13 cellular contexts compared by ENCODE assay signal in the genomic region with DNA sequence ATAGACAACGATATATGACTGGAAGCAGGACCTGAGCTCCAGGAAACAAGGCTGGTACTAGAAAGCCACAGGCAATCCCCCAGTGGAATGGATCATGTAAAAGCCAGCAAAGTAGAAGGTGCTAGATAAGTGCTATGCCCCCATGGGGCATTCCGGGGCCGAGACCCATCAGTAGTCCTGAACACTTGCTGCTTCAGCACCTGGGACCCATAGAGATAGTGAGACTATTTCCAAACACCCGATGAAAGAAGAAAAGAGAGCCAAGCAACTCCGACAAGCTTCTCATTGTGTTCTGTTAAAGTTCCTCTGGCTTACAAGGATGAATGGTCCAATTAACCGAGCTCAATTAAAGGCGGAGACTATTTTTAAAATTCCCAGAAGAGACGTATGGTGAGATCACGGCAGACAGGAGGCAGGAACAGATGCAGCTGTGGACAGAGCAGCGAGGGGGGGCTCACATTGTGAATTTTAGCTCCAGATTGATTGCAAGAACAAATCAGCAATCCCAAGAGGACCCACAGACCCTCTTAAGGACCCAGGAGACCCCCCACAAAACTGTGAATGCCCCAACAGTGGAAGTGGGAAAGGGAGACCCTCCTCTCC.
DNase-seq lines count a peak whose midpoint lies in the region; ATAC-seq and TF ChIP-seq lines count a peak whose summit lies in the region.
"Had no signal": no experiment of that assay in that cellular context is flagged by ENCODE, and none has a peak within 500 bp of the region (broad histone marks: within the 10 kb centered on the region; RNA-seq: fewer than 3 reads in every experiment).

No MANE protein-coding gene starts in this region.

- H3K9me2 ChIP-seq in GM23248 (ENCODE audit: insufficient read depth) = no peaks in the 10 kb centered on the region

- H3K9me3 ChIP-seq in GM23248 (ENCODE audit: low read depth) = no peaks in the 10 kb centered on the region
- H3K9me3 ChIP-seq in mammary epithelial cell (replicated peaks; ENCODE audit: insufficient read depth, low read length) = no peaks in the 10 kb centered on the region
- H3K9me3 ChIP-seq in sigmoid colon = no peaks in the 10 kb centered on the region
- H3K9me3 ChIP-seq: Caco-2 had no signal

- H3K4me3 Mint-ChIP-seq in activated naive CD8-positive, alpha-beta T cell treated with anti-CD3 and anti-CD28 coated beads, Interleukin-2, amount 50 U/mL, for 24 hours = no peak overlapping the region
- H3K4me3 Mint-ChIP-seq: activated CD4-positive, alpha-beta memory T cell treated with anti-CD3 and anti-CD28 coated beads for 36 hours; natural killer cell had no signal

- no TSS peak for BruUV-seq in mammary epithelial cell (replicated peaks; lab: Mats Ljungman, UMichigan)

- no peaks in the 10 kb centered on the region for H3K4me1 Mint-ChIP-seq in activated naive CD8-positive, alpha-beta T cell treated with anti-CD3 and anti-CD28 coated beads, Interleukin-2, amount 50 U/mL, for 24 hours
- H3K4me1 Mint-ChIP-seq: natural killer cell had no signal

- no peaks in the 10 kb centered on the region for H3K79me2 ChIP-seq in GM23248 (ENCODE audit: insufficient read depth)
- no peaks in the 10 kb centered on the region for H3K79me2 ChIP-seq in mammary epithelial cell (ENCODE audit: insufficient read depth, low read length)

- dilution Hi-C loops in mammary epithelial cell (cut with HindIII; ENCODE audit: low sequenced_read_pairs) = no loop called here

- TF ChIP-seq POLR2A in sigmoid colon (IDR thresholded peaks at IDR 0.05) = no peak
- TF ChIP-seq POLR2A in GM18505 (IDR thresholded peaks at IDR 0.05; ENCODE audit: borderline replicate concordance, extremely low read depth, insufficient read depth, insufficient read length) = no peak

- H3K27me3 Mint-ChIP-seq in activated naive CD8-positive, alpha-beta T cell treated with anti-CD3 and anti-CD28 coated beads, Interleukin-2, amount 50 U/mL, for 24 hours = no peaks in the 10 kb centered on the region
- H3K27me3 Mint-ChIP-seq: activated CD4-positive, alpha-beta memory T cell treated with anti-CD3 and anti-CD28 coated beads for 36 hours had no signal

- H3K4me1 ChIP-seq in GM23248 (ENCODE audit: insufficient read depth) (peaks cover 6% of the 10 kb centered on the region; the same call in 1 of the 2 replicates), mammary epithelial cell (ENCODE audit: insufficient read depth, low read length) (peaks cover 10% of the 10 kb centered on the region), sigmoid colon (peaks cover 0 to 16% (median 13%) of the 10 kb centered on the region in 4 donors)
- H3K4me1 ChIP-seq: Caco-2 had no signal

- no peak for ATAC-seq in activated naive CD8-positive, alpha-beta T cell treated with anti-CD3 and anti-CD28 coated beads, Interleukin-2, amount 50 U/mL, for 24 hours
- ATAC-seq in HG03097 (IDR thresholded peaks at IDR 0.05; ENCODE audit: low FRiP score, unreplicated experiment) (no peak), GM18505 (IDR thresholded peaks at IDR 0.05; ENCODE audit: unreplicated experiment) (no peak)
- ATAC-seq: natural killer cell had no signal

- no peaks in the 10 kb centered on the region for H3K36me3 Mint-ChIP-seq in activated naive CD8-positive, alpha-beta T cell treated with anti-CD3 and anti-CD28 coated beads, Interleukin-2, amount 50 U/mL, for 24 hours (ENCODE audit: low read depth)
- H3K36me3 Mint-ChIP-seq: activated CD4-positive, alpha-beta memory T cell treated with anti-CD3 and anti-CD28 coated beads for 36 hours; natural killer cell had no signal

- intact Hi-C loops in mammary epithelial cell (cut with micrococcal nuclease) = no loop called here
- intact Hi-C loops in sigmoid colon (cut with DNase I) = no loop called here

- in situ Hi-C loops in GM23248 (cut with MboI) = no loop called here
- in situ Hi-C loops in mammary epithelial cell (cut with MboI; ENCODE audit: low sequenced_read_pairs in 2 of 2) = no loop called here

- no peaks in the 10 kb centered on the region for H3F3A ChIP-seq in GM23248 (ENCODE audit: insufficient read depth)

- no peak overlapping the region for H3K9ac ChIP-seq in GM23248
- H3K9ac ChIP-seq in mammary epithelial cell (ENCODE audit: insufficient read depth, low read length) = no peak overlapping the region

- TF ChIP-seq EP300 in sigmoid colon (IDR thresholded peaks at IDR 0.05) = no peak

- H4K20me1 ChIP-seq in GM23248 (ENCODE audit: insufficient read depth) (no peaks in the 10 kb centered on the region), mammary epithelial cell (ENCODE audit: insufficient read depth, low read length) (no peaks in the 10 kb centered on the region)

- H3K27ac ChIP-seq in GM23248 (peak overlapping the region; percentile 35; the same call in 1 of the 2 replicates), mammary epithelial cell (ENCODE audit: insufficient read depth, low read depth, low read length) (peak overlapping the region; percentile 36), sigmoid colon (peak overlapping the region; percentile 37 to 51 (median 46))

- WGBS in GM23248 (ENCODE audit: low coverage in 1 of 2, low lambda C conversion rate in 2 of 2, missing lambda C conversion rate in 2 of 2), 2 experiments = 91 to 93% methylated on average over 10 of the region's 10 CpGs
- WGBS in mammary epithelial cell (ENCODE audit: low coverage, missing lambda C conversion rate) = 87% methylated on average over 9 of the region's 10 CpGs
- 88% methylated on average over 10 of the region's 10 CpGs for WGBS in sigmoid colon, 2 donors

- no peaks in the 10 kb centered on the region for H3K36me3 ChIP-seq in GM23248 (ENCODE audit: low read depth)
- H3K36me3 ChIP-seq in mammary epithelial cell (ENCODE audit: insufficient read depth, low read length) = no peaks in the 10 kb centered on the region
- H3K36me3 ChIP-seq in sigmoid colon = no peaks in the 10 kb centered on the region

- TF ChIP-seq CTCF in mammary epithelial cell (conservative IDR thresholded peaks at IDR 0.05 in 1 of 2, IDR thresholded peaks at IDR 0.05 in 1 of 2; ENCODE audit: extremely low read depth in 1 of 2, insufficient read depth in 1 of 2, low read depth in 1 of 2, low read length in 2 of 2) (no peak), sigmoid colon (IDR thresholded peaks at IDR 0.05) (no peak)

- H3K4me2 ChIP-seq in GM23248 (ENCODE audit: unreplicated experiment) (no peak overlapping the region), mammary epithelial cell (ENCODE audit: insufficient read depth, low read depth, low read length) (no peak overlapping the region)

- CTCF ChIA-PET in mammary epithelial cell (lab: Charles Lee; ENCODE audit: low non-redundant PET) = no interaction called here

- no peak overlapping the region for H3K27ac Mint-ChIP-seq in activated naive CD8-positive, alpha-beta T cell treated with anti-CD3 and anti-CD28 coated beads, Interleukin-2, amount 50 U/mL, for 24 hours
- H3K27ac Mint-ChIP-seq: activated CD4-positive, alpha-beta memory T cell treated with anti-CD3 and anti-CD28 coated beads for 36 hours; natural killer cell had no signal

- H3K9me3 Mint-ChIP-seq in activated naive CD8-positive, alpha-beta T cell treated with anti-CD3 and anti-CD28 coated beads, Interleukin-2, amount 50 U/mL, for 24 hours = no peaks in the 10 kb centered on the region
- H3K9me3 Mint-ChIP-seq: activated CD4-positive, alpha-beta memory T cell treated with anti-CD3 and anti-CD28 coated beads for 36 hours had no signal

- no peak for DNase-seq in GM23248
- DNase-seq in mammary epithelial cell = no peak
- peak; percentile 69 for DNase-seq in islet precursor cell
- DNase-seq in sigmoid colon = no peak
- DNase-seq in activated naive CD8-positive, alpha-beta T cell treated with anti-CD3 and anti-CD28 coated beads, Interleukin-2, amount 50 U/mL, for 24 hours = no peak
- no peak for DNase-seq in central memory CD4-positive, alpha-beta T cell
- DNase-seq: activated CD4-positive, alpha-beta memory T cell treated with anti-CD3 and anti-CD28 coated beads for 36 hours; effector CD4-positive, alpha-beta T cell; natural killer cell; NCI-H2081 had no signal

- no peaks in the 10 kb centered on the region for H3K27me3 ChIP-seq in GM23248 (replicated peaks; ENCODE audit: insufficient read depth)
- no peaks in the 10 kb centered on the region for H3K27me3 ChIP-seq in mammary epithelial cell (ENCODE audit: insufficient read depth, low read length)
- no peaks in the 10 kb centered on the region for H3K27me3 ChIP-seq in sigmoid colon

- H2AFZ ChIP-seq in GM23248 = 0 out of 2 replicates have a peak overlapping the region, but pooled peaks have one; percentile 58
- no peak overlapping the region for H2AFZ ChIP-seq in mammary epithelial cell (ENCODE audit: low read depth, low read length)

- H3K4me3 ChIP-seq in GM23248 (no peak overlapping the region), mammary epithelial cell (replicated peaks in 1 of 3; ENCODE audit: insufficient read depth in 1 of 3, low read depth in 2 of 3, low read length in 3 of 3) (no peak overlapping the region), sigmoid colon (no peak overlapping the region)
